ENCODE assay signal across 1 cellular context in genomic region chr12:113070117-113070906, GRCh38.
TF ChIP-seq lines count a peak whose summit lies in the region.

No MANE protein-coding gene starts in this region.

TF ChIP-seq in GM12878, 131 proteins besides CTCF, POLR2A, EP300 and RAD21 (continued from another document and continues in another):
- TF ChIP-seq SKIL (IDR thresholded peaks at IDR 0.05; ENCODE audit: low read depth, poor library complexity, severe bottlenecking) (no peak), CBX5 (IDR thresholded peaks at IDR 0.05; ENCODE audit: low read depth) (no peak), MEF2A (IDR thresholded peaks at IDR 0.05; ENCODE audit: insufficient read depth, low read depth, low read length) (peak; percentile 51; the same call in 1 of the 2 replicates), ATF3 (IDR thresholded peaks at IDR 0.05; ENCODE audit: borderline replicate concordance, extremely low read depth, low read depth, low read length) (peak; percentile 31; the same call in 1 of the 2 replicates), HCFC1 (IDR thresholded peaks at IDR 0.05; ENCODE audit: low read length) (no peak), SMAD1 (IDR thresholded peaks at IDR 0.05; ENCODE audit: low read depth, partially characterized antibody) (no peak), ZBED1 (IDR thresholded peaks at IDR 0.05; ENCODE audit: borderline replicate concordance) (no peak), CREB1 (IDR thresholded peaks at IDR 0.05; ENCODE audit: low read depth) (peak; percentile 57; the same call in 1 of the 2 replicates), SUZ12 (IDR thresholded peaks at IDR 0.05; ENCODE audit: unreplicated experiment) (no peak), ZNF274 (IDR thresholded peaks at IDR 0.05; ENCODE audit: insufficient read depth, insufficient read length) (no peak), NR2F1 (conservative IDR thresholded peaks at IDR 0.05) (0 out of 2 replicates have a peak, but pooled peaks have one; percentile 31), MAX (IDR thresholded peaks at IDR 0.05; ENCODE audit: low read depth, low read length) (peak; percentile 78; the same call in 1 of the 2 replicates), PML (IDR thresholded peaks at IDR 0.05; ENCODE audit: low read length) (no peak), SPI1 (IDR thresholded peaks at IDR 0.05; ENCODE audit: borderline replicate concordance, insufficient read depth, low read depth, low read length) (peak; percentile 72), NFIC (IDR thresholded peaks at IDR 0.05; ENCODE audit: low read depth, low read length) (peak; percentile 59; the same call in 1 of the 2 replicates), ZZZ3 (IDR thresholded peaks at IDR 0.05; ENCODE audit: control insufficient read depth, insufficient read length, low read depth) (no peak), RCOR1 (conservative IDR thresholded peaks at IDR 0.05; ENCODE audit: low read depth, low read length) (no peak), ZBTB11 (CRISPR knock-in tag; IDR thresholded peaks at IDR 0.05) (no peak), NKRF (conservative IDR thresholded peaks at IDR 0.05) (no peak), SRF (IDR thresholded peaks at IDR 0.05; ENCODE audit: low read depth in 2 of 2, low read length in 2 of 2) (no peak), CHD2 (IDR thresholded peaks at IDR 0.05; ENCODE audit: borderline replicate concordance, low read depth, low read length) (peak; percentile 84), KLF5 (IDR thresholded peaks at IDR 0.05; ENCODE audit: partially characterized antibody) (no peak), POLR2AphosphoS2 (IDR thresholded peaks at IDR 0.05; ENCODE audit: low read depth, low read length) (no peak; the same call in 1 of the 2 replicates), PRDM15 (CRISPR knock-in tag; IDR thresholded peaks at IDR 0.05) (no peak), CUX1 (IDR thresholded peaks at IDR 0.05; ENCODE audit: insufficient replicate concordance, low read depth, low read length) (no peak), PBX3 (IDR thresholded peaks at IDR 0.05; ENCODE audit: insufficient replicate concordance, low read depth, low read length) (no peak), NFXL1 (IDR thresholded peaks at IDR 0.05; ENCODE audit: borderline replicate concordance) (no peak), ZBTB33 (IDR thresholded peaks at IDR 0.05) (no peak), CREM (IDR thresholded peaks at IDR 0.05; ENCODE audit: low read depth) (peak; percentile 53; the same call in 1 of the 2 replicates), PAX5 (IDR thresholded peaks at IDR 0.05; ENCODE audit: borderline replicate concordance, low read depth, low read length) (peak; percentile 62; the same call in 1 of the 2 replicates), MYC (IDR thresholded peaks at IDR 0.05; ENCODE audit: insufficient read depth, insufficient read length, insufficient replicate concordance, low read length, severe bottlenecking) (no peak), POU2F2 (IDR thresholded peaks at IDR 0.05; ENCODE audit: borderline replicate concordance, low read depth, low read length) (no peak), ATF7 (IDR thresholded peaks at IDR 0.05; ENCODE audit: low read depth) (peak; percentile 83), MYB (IDR thresholded peaks at IDR 0.05; ENCODE audit: borderline replicate concordance, low read depth, low read length) (no peak), RUNX3 (IDR thresholded peaks at IDR 0.05; ENCODE audit: low read length) (peak; percentile 80), MTA3 (IDR thresholded peaks at IDR 0.05; ENCODE audit: borderline replicate concordance, low read length) (no peak; the same call in 1 of the 2 replicates), CBX3 (IDR thresholded peaks at IDR 0.05; ENCODE audit: borderline replicate concordance, low read depth) (no peak), ZNF207 (IDR thresholded peaks at IDR 0.05; ENCODE audit: borderline replicate concordance) (no peak), STAT3 (IDR thresholded peaks at IDR 0.05; ENCODE audit: low read depth, low read length) (0 out of 2 replicates have a peak, but pooled peaks have one; percentile 76), PAX8 (IDR thresholded peaks at IDR 0.05) (no peak)
